In genomic region chr9:7119612-7120011, GRCh38 we compare ENCODE assay signal across 24 cellular contexts.
"Had no signal": no experiment of that assay in that cellular context is flagged by ENCODE, and none has a peak within 500 bp of the region (broad histone marks: within the 10 kb centered on the region; RNA-seq: fewer than 3 reads in every experiment).

No MANE protein-coding gene starts in this region.

- H3K9me3 Mint-ChIP-seq: stimulated activated naive CD8-positive, alpha-beta T cell treated with anti-CD3 and anti-CD28 coated beads, Interleukin-15, amount 100 ng/mL, for 72 hours had no signal

- H3K4me3 Mint-ChIP-seq: stimulated activated naive B cell treated with anti-CD40 and anti-IgM and Interleukin-4, amounts not matched to agents 10 μg/mL and 1 μg/mL and 100 μg/mL, for 72 hours; stimulated activated naive CD8-positive, alpha-beta T cell treated with anti-CD3 and anti-CD28 coated beads, Interleukin-15, amount 100 ng/mL, for 72 hours had no signal

- ATAC-seq: gastroesophageal sphincter; lower lobe of right lung; psoas muscle; sciatic nerve; stimulated activated naive B cell treated with anti-CD40 and anti-IgM and Interleukin-4, amounts not matched to agents 10 μg/mL and 1 μg/mL and 100 μg/mL, for 72 hours; stimulated activated naive CD8-positive, alpha-beta T cell treated with anti-CD3 and anti-CD28 coated beads, Interleukin-15, amount 100 ng/mL, for 72 hours; upper lobe of right lung had no signal

- H3K27ac Mint-ChIP-seq: stimulated activated naive B cell treated with anti-CD40 and anti-IgM and Interleukin-4, amounts not matched to agents 10 μg/mL and 1 μg/mL and 100 μg/mL, for 72 hours; stimulated activated naive CD8-positive, alpha-beta T cell treated with anti-CD3 and anti-CD28 coated beads, Interleukin-15, amount 100 ng/mL, for 72 hours had no signal

- H3K4me3 ChIP-seq: dorsolateral prefrontal cortex, esophagus muscularis mucosa, gastroesophageal sphincter, left ventricle myocardium inferior, lower lobe of right lung, psoas muscle, spleen, testis, tibial nerve, upper lobe of right lung had no signal

- DNase-seq: cortex of kidney; effector CD8-positive, alpha-beta T cell; foreskin fibroblast; glutamatergic neuron; left ventricle myocardium inferior; lower lobe of right lung; mesenchymal stem cell; midbrain; psoas muscle; retina; spleen; stimulated activated CD4-positive, alpha-beta T cell treated with anti-CD3 and anti-CD28 coated beads, Interleukin-2, amount 100 ng/mL, for 24 hours; stimulated activated CD4-positive, alpha-beta T cell treated with anti-CD3 and anti-CD28 coated beads, Interleukin-4, amount 100 ng/mL, for 4 hours; stimulated activated naive B cell treated with anti-CD40 and anti-IgM and Interleukin-4, amounts not matched to agents 10 μg/mL and 1 μg/mL and 100 μg/mL, for 72 hours; stimulated activated naive CD8-positive, alpha-beta T cell treated with anti-CD3 and anti-CD28 coated beads, Interleukin-15, amount 100 ng/mL, for 72 hours; testis; upper lobe of right lung had no signal

- H3K36me3 ChIP-seq: left ventricle myocardium inferior, upper lobe of right lung had no signal

- H3K27me3 ChIP-seq: dorsolateral prefrontal cortex, esophagus muscularis mucosa, gastroesophageal sphincter, neutrophil, spleen, testis, tibial nerve, upper lobe of right lung had no signal

- H3K4me1 ChIP-seq: esophagus muscularis mucosa, gastroesophageal sphincter, testis, tibial nerve had no signal

- H3K27ac ChIP-seq: dorsolateral prefrontal cortex, epithelial cell of prostate, esophagus muscularis mucosa, gastroesophageal sphincter, left ventricle myocardium inferior, lower lobe of right lung, neutrophil, psoas muscle, spleen, testis, tibial nerve, upper lobe of right lung had no signal

- H3K27me3 Mint-ChIP-seq: stimulated activated naive B cell treated with anti-CD40 and anti-IgM and Interleukin-4, amounts not matched to agents 10 μg/mL and 1 μg/mL and 100 μg/mL, for 72 hours; stimulated activated naive CD8-positive, alpha-beta T cell treated with anti-CD3 and anti-CD28 coated beads, Interleukin-15, amount 100 ng/mL, for 72 hours had no signal
